ENCODE assay signal across 8 cellular contexts in the genomic region with DNA sequence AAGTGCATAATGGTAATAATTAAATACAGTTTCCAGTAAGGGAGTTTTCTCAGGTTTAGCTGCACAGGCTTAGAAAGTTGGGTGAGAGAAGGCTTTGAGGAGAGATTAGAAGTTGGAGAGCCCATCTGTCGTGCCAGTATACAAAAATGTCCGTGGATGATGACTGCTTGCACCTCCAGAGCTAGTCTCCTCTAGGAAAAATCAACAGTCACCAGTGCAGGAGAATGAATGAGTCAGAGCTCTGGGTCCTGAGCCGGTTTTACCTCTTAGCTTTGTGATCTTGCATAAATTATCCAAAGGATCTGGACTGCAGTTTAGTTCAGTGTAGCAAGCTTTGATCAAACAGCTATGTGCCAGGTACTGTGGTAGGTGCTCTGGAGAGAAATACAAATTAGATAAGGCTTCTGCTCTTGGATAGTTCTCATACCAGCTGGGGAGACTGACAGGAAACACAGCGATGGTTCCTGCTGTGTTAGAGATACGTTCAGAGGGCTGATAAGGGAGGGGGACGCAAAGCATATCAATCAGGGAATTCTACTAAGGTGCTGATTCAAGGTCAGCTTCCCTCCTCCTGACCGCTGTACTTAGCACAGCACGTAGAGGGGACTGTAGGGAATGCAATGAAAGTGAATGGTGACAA.
DNase-seq lines count a peak whose midpoint lies in the region; ATAC-seq and FAIRE-seq lines count a peak whose summit lies in the region.

No MANE protein-coding gene starts in this region.

- in situ Hi-C loops in SK-MEL-5 (cut with HindIII; ENCODE audit: low pct_unique_long_range_greater_than_20kb, low sequenced_read_pairs): no loop called here

- H3K4me1 ChIP-seq in small intestine (ENCODE audit: control insufficient read depth in 2 of 2, insufficient read depth in 1 of 2, low read depth in 1 of 2, low read length in 1 of 2): peaks cover 6 to 28% of the 10 kb centered on the region in 2 donors

- 3 to 30% (median 14%) methylated on average over 8 of the region's 8 CpGs for WGBS in small intestine, 3 donors

- peak; percentile 51 for DNase-seq in HTR-8/SVneo (ENCODE audit: insufficient read length, low spot score)
- peak; percentile 37 for DNase-seq in SK-MEL-5 (ENCODE audit: low read depth, low spot score)
- DNase-seq in left ventricle myocardium superior: no peak
- peak; percentile 90 for DNase-seq in small intestine
- DNase-seq in posterior cingulate gyrus: no peak
- no peak for DNase-seq in NCI-H1436 treated with DMSO at 0.1 percent for 48 hours (lab: John Stamatoyannopoulos, UW)

- no peak overlapping the region for H3K4me3 ChIP-seq in small intestine (ENCODE audit: low read depth in 1 of 2, low read length in 2 of 2)

- ATAC-seq in left ventricle myocardium superior (peak; percentile 48), GM19328 (IDR thresholded peaks at IDR 0.05; ENCODE audit: unreplicated experiment) (no peak), GM19463 (IDR thresholded peaks at IDR 0.05; ENCODE audit: unreplicated experiment) (no peak)

- H3K27ac ChIP-seq in small intestine (ENCODE audit: low read depth in 1 of 2, low read length in 1 of 2): peak overlapping the region; percentile 36 to 72

- H3K27me3 ChIP-seq in small intestine (ENCODE audit: control insufficient read depth in 2 of 2, insufficient read depth in 2 of 2, low read length in 2 of 2): no peaks in the 10 kb centered on the region

- intact Hi-C loops in left ventricle myocardium superior (cut with micrococcal nuclease): no loop called here
- intact Hi-C loops in posterior cingulate gyrus (cut with DNase I): no loop called here

- H3K36me3 ChIP-seq in small intestine (ENCODE audit: control insufficient read depth in 2 of 2, insufficient read depth in 2 of 2, low read length in 2 of 2): no peaks in the 10 kb centered on the region

- H3K9me3 ChIP-seq in small intestine (ENCODE audit: control insufficient read depth, low read depth): no peaks in the 10 kb centered on the region

- FAIRE-seq in HTR-8/SVneo (lab: Jason Lieb, UNC) (no peak), small intestine (lab: Jason Lieb, UNC) (no peak)

Comparison
In these comparisons a context has a peak if more than half of its experiments do, and no peak if none do; other contexts are left out.
1. DNase-seq: peak in HTR-8/SVneo (single experiment), SK-MEL-5 (single experiment) and small intestine (single experiment); none in left ventricle myocardium superior (single experiment), posterior cingulate gyrus (0 of 10) and NCI-H1436 treated with DMSO at 0.1 percent for 48 hours (single experiment).